In genomic region chr10:107391901-107392300, GRCh38 we compare ENCODE assay signal across 8 cellular contexts.
"Had no signal": no experiment of that assay in that cellular context is flagged by ENCODE, and none has a peak within 500 bp of the region (broad histone marks: within the 10 kb centered on the region; RNA-seq: fewer than 3 reads in every experiment).

No MANE protein-coding gene starts in this region.

- H3K9ac ChIP-seq: KMS-11 had no signal

- H3K4me2 ChIP-seq: GM23338, KMS-11 had no signal

- DNase-seq: H9, HCEC 1CT, Karpas-422, KBM-7 had no signal

- H3K27ac ChIP-seq: HL-60, KMS-11 had no signal

- ATAC-seq: GM23338, HepG2 had no signal

- H3K4me3 ChIP-seq: GM23338 had no signal

- H2AFZ ChIP-seq: GM23338 had no signal
